14 cellular contexts compared by ENCODE assay signal in the genomic region with DNA sequence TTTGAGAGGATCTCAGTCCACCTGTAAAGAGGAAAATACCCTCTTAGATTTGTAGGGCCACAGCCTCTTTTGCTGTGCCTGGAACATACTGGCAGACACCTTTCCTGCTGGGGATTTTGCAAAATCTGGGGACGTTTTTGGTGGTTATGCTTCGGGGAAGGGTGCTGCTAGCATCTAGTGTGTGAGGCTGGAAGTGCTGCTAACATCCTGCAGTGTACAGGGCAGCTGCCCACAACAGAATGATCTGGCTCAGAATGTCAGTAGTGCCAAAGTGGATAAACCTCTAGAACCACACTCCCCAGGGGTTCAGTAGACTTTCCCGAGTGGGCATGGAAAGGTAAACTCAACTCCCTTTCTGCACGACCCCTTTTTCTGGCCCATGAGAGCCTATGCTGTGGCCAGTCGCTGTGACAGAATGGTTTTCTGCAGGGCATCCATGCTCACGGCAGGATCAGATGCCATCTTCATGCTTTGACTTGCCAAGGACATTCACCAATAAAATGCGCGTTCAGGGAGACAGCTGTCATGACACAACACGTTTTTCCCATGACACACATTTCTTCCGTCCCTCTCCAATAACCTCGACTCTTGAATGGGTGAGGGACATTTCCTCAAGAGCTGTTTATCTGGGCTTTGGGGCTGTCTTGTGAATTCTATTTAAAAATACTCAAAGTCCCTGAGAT.
DNase-seq lines count a peak whose midpoint lies in the region; ATAC-seq and TF ChIP-seq lines count a peak whose summit lies in the region.
"Had no signal": no experiment of that assay in that cellular context is flagged by ENCODE, and none has a peak within 500 bp of the region (broad histone marks: within the 10 kb centered on the region; RNA-seq: fewer than 3 reads in every experiment).

No MANE protein-coding gene starts in this region.

- H4K20me1 ChIP-seq in Loucy (ENCODE audit: insufficient read depth, low read length, poor library complexity, severe bottlenecking) = no peaks in the 10 kb centered on the region
- H4K20me1 ChIP-seq: BLaER1 treated with 17β-estradiol and CSF1 and Interleukin-3, amounts not matched to agents 10 nM and 100 nM had no signal

- no peak overlapping the region for H3K14ac ChIP-seq in trophoblast cell (ENCODE audit: low read length)

- no peak overlapping the region for H2BK12ac ChIP-seq in trophoblast cell (ENCODE audit: low read length)

- H2BK5ac ChIP-seq in trophoblast cell (ENCODE audit: low read depth, low read length, poor library complexity) = no peak overlapping the region

- no peaks in the 10 kb centered on the region for H3K27me3 ChIP-seq in GM06990 (replicated peaks; ENCODE audit: control insufficient read depth, insufficient read depth, low read length)
- no peaks in the 10 kb centered on the region for H3K27me3 ChIP-seq in Loucy (ENCODE audit: insufficient read depth, low read length, poor library complexity, severe bottlenecking)
- H3K27me3 ChIP-seq in trophoblast cell (ENCODE audit: insufficient read depth, low read length) = no peaks in the 10 kb centered on the region
- H3K27me3 ChIP-seq: BLaER1 treated with 17β-estradiol and CSF1 and Interleukin-3, amounts not matched to agents 10 nM and 100 nM had no signal

- no peak overlapping the region for H3K4ac ChIP-seq in trophoblast cell (ENCODE audit: low read depth, low read length)

- H3K9ac ChIP-seq in Loucy (ENCODE audit: low read depth, low read length, poor library complexity, severe bottlenecking) (peak overlapping the region; percentile 38), trophoblast cell (ENCODE audit: low read length) (no peak overlapping the region)
- H3K9ac ChIP-seq: BLaER1 treated with 17β-estradiol and CSF1 and Interleukin-3, amounts not matched to agents 10 nM and 100 nM had no signal

- no peak overlapping the region for H3K4me3 ChIP-seq in GM06990 (replicated peaks; ENCODE audit: low read depth, low read length)
- no peak overlapping the region for H3K4me3 ChIP-seq in Loucy (ENCODE audit: low read length, poor library complexity, severe bottlenecking)
- H3K4me3 ChIP-seq in trophoblast cell (ENCODE audit: low read depth, low read length) = no peak overlapping the region
- H3K4me3 ChIP-seq: BLaER1 treated with 17β-estradiol and CSF1 and Interleukin-3, amounts not matched to agents 10 nM and 100 nM; HAP-1; K562 had no signal

- TF ChIP-seq CTCF in GM06990 (IDR thresholded peaks at IDR 0.05; ENCODE audit: insufficient read depth, low read length, poor library complexity, severe bottlenecking) = peak; percentile 21
- peak; percentile 45; the same call in 1 of the 2 replicates for TF ChIP-seq CTCF in Loucy (conservative IDR thresholded peaks at IDR 0.05; ENCODE audit: low read length)

- no peak overlapping the region for H4K12ac ChIP-seq in trophoblast cell (ENCODE audit: low read depth, low read length)

- H3K4me2 ChIP-seq in Loucy (ENCODE audit: low read depth, low read length, poor library complexity, severe bottlenecking) (peak overlapping the region; percentile 12), trophoblast cell (ENCODE audit: low read length) (no peak overlapping the region)
- H3K4me2 ChIP-seq: BLaER1 treated with 17β-estradiol and CSF1 and Interleukin-3, amounts not matched to agents 10 nM and 100 nM had no signal

- H3K18ac ChIP-seq in trophoblast cell (ENCODE audit: low read length) = no peak overlapping the region

- no peak overlapping the region for H2AK5ac ChIP-seq in trophoblast cell (ENCODE audit: low read length)

- peaks cover 52% of the 10 kb centered on the region for H3K4me1 ChIP-seq in Loucy (ENCODE audit: insufficient read depth, low read length, poor library complexity, severe bottlenecking)
- H3K4me1 ChIP-seq in trophoblast cell (ENCODE audit: control insufficient read depth in 1 of 2, insufficient read depth in 2 of 2, low read length in 2 of 2) = no peaks in the 10 kb centered on the region
- H3K4me1 ChIP-seq: HAP-1 had no signal

- H3K9me2 ChIP-seq in Loucy (replicated peaks; ENCODE audit: low read depth, low read length) = no peaks in the 10 kb centered on the region

- no peaks in the 10 kb centered on the region for H3F3A ChIP-seq in Loucy (ENCODE audit: low read depth)

- H3K9me3 ChIP-seq in Loucy (ENCODE audit: insufficient read depth, low read depth, low read length) (no peaks in the 10 kb centered on the region), trophoblast cell (ENCODE audit: insufficient read depth, low read depth, low read length) (no peaks in the 10 kb centered on the region)
- H3K9me3 ChIP-seq: HAP-1 had no signal

- no peak overlapping the region for H4K91ac ChIP-seq in trophoblast cell (ENCODE audit: low read depth, low read length)

- H2BK120ac ChIP-seq in trophoblast cell (ENCODE audit: insufficient read depth, low read length, poor library complexity) = no peak overlapping the region

- no peak for DNase-seq in GM06990 (ENCODE audit: extremely low read depth, insufficient read length)
- peak; percentile 60 for DNase-seq in cerebellar cortex (ENCODE audit: low spot score)
- DNase-seq in trophoblast cell = no peak
- DNase-seq in activated naive CD4-positive, alpha-beta T cell treated with anti-CD3 and anti-CD28 coated beads, Interleukin-2, amount 50 U/mL, for 16 hours = no peak
- DNase-seq: Calu3; CD8-positive, alpha-beta T cell; IMR-90 had no signal

- no peaks in the 10 kb centered on the region for H3K79me1 ChIP-seq in trophoblast cell (ENCODE audit: low read length)

- H3K23ac ChIP-seq in trophoblast cell (ENCODE audit: low read length) = peak overlapping the region; percentile 7

- ATAC-seq in GM21528 (IDR thresholded peaks at IDR 0.05; ENCODE audit: low FRiP score, unreplicated experiment) (no peak), HG03432 (IDR thresholded peaks at IDR 0.05; ENCODE audit: unreplicated experiment) (no peak)
- ATAC-seq: CD8-positive, alpha-beta T cell; K562 had no signal

- WGBS in trophoblast cell (ENCODE audit: extremely low coverage, insufficient coverage, insufficient read length) = no CpG with 5 or more reads among the region's 11 CpGs

- H2AFZ ChIP-seq in Loucy (ENCODE audit: low read length) (no peak overlapping the region), trophoblast cell (ENCODE audit: insufficient read depth, low read length, poor library complexity) (no peak overlapping the region)

- no peak overlapping the region for H4K8ac ChIP-seq in trophoblast cell (ENCODE audit: low read depth, low read length)

- no peak overlapping the region for H3K27ac ChIP-seq in trophoblast cell (ENCODE audit: low read depth, low read length)
- H3K27ac ChIP-seq: BLaER1 treated with 17β-estradiol and CSF1 and Interleukin-3, amounts not matched to agents 10 nM and 100 nM; HL-60 had no signal

- H3K79me2 ChIP-seq in Loucy (ENCODE audit: insufficient read depth, low read length) (no peaks in the 10 kb centered on the region), trophoblast cell (ENCODE audit: control insufficient read depth, insufficient read depth, low read length, poor library complexity) (no peaks in the 10 kb centered on the region)

- no peaks in the 10 kb centered on the region for H3K36me3 ChIP-seq in GM06990 (ENCODE audit: control insufficient read depth, insufficient read depth, low read length)
- no peaks in the 10 kb centered on the region for H3K36me3 ChIP-seq in Loucy (ENCODE audit: insufficient read depth, low read length)
- no peaks in the 10 kb centered on the region for H3K36me3 ChIP-seq in trophoblast cell (ENCODE audit: control insufficient read depth in 1 of 2, insufficient read depth in 2 of 2, low read length in 2 of 2)
- H3K36me3 ChIP-seq: BLaER1 treated with 17β-estradiol and CSF1 and Interleukin-3, amounts not matched to agents 10 nM and 100 nM; HAP-1 had no signal
